Comparison of ENCODE assay signal across 15 cellular contexts in the genomic region with DNA sequence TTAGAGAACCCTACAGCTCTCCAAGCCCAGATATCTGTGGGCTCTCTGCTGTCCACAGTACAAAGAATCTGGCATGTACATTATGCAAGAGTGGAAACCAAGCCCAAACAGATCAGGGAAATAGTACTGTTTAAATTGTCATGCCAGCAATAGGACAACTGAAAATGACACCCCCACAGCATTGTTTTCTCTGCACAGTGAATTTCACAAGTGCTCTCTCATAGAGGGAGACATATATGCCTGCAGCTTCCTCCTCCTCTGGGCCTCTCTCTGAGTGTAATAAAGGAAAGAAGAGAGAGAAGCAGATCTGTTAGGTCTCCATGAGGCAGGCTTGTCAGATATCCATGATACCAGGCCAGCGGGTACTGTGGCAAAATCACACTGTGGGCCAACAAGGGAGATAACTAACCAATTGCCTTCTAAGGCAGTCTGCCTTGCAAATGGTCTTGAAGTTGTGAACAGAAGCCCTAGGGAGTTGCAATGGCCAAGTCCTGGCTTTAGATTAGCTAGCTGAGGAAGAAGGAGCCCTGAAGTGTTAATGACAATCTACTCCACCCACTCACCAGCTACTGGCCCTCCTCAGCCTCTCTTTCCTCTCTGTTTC. TPM values are rescaled to one million over a fixed set of nuclear protein-coding genes. Genes with fewer than 3 reads are reported as not detected.
DNase-seq lines count a peak whose midpoint lies in the region; ATAC-seq and TF ChIP-seq lines count a peak whose summit lies in the region.
"Had no signal": no experiment of that assay in that cellular context is flagged by ENCODE, and none has a peak within 500 bp of the region (broad histone marks: within the 10 kb centered on the region; RNA-seq: fewer than 3 reads in every experiment).

No MANE protein-coding gene starts in this region.

- intact Hi-C loops in left colon (cut with DNase I, micrococcal nuclease), result no loop called here

- 85% methylated on average over 1 of the region's 1 CpG for WGBS in liver

- H3K9ac ChIP-seq in liver (ENCODE audit: low read depth in 1 of 2, low read length in 2 of 2), result no peak overlapping the region

- POLR2A ChIA-PET in activated CD4-positive, alpha-beta memory T cell treated with anti-CD3 and anti-CD28 coated beads, Interleukin-2, amount 10 ng/mL, durations not matched to agents 7 days and 5 days (lab: Charles Lee), result no interaction called here

- no peaks in the 10 kb centered on the region for H3K79me2 ChIP-seq in osteoblast (ENCODE audit: insufficient read depth, low read length)

- no peak overlapping the region for H3K27ac ChIP-seq in liver (ENCODE audit: low read depth in 1 of 2, low read length in 2 of 2)
- no peak overlapping the region for H3K27ac ChIP-seq in osteoblast (ENCODE audit: low read depth, low read length)

- H3K36me3 ChIP-seq in liver (ENCODE audit: control insufficient read depth in 4 of 4, insufficient read depth in 3 of 4, low read depth in 1 of 4, low read length in 3 of 4), result no peaks in the 10 kb centered on the region
- no peaks in the 10 kb centered on the region for H3K36me3 ChIP-seq in osteoblast (ENCODE audit: insufficient read depth, low read length)

- no peak overlapping the region for H3K4me3 Mint-ChIP-seq in activated CD4-positive, alpha-beta memory T cell treated with anti-CD3 and anti-CD28 coated beads, Interleukin-2, amount 10 ng/mL, durations not matched to agents 7 days and 5 days
- H3K4me3 Mint-ChIP-seq: activated T-cell treated with anti-CD3 and anti-CD28 coated beads, Interleukin-2, amount 50 U/mL, for 72 hours; CD4-positive, alpha-beta memory T cell; HFFc6; IgD-negative memory B cell had no signal

- no peaks in the 10 kb centered on the region for H3K9me3 Mint-ChIP-seq in activated CD4-positive, alpha-beta memory T cell treated with anti-CD3 and anti-CD28 coated beads, Interleukin-2, amount 10 ng/mL, durations not matched to agents 7 days and 5 days
- H3K9me3 Mint-ChIP-seq: activated T-cell treated with anti-CD3 and anti-CD28 coated beads, Interleukin-2, amount 50 U/mL, for 72 hours; CD4-positive, alpha-beta memory T cell; HFFc6; IgD-negative memory B cell had no signal

- H3K36me3 Mint-ChIP-seq in activated CD4-positive, alpha-beta memory T cell treated with anti-CD3 and anti-CD28 coated beads, Interleukin-2, amount 10 ng/mL, durations not matched to agents 7 days and 5 days (ENCODE audit: low read depth), result no peaks in the 10 kb centered on the region
- H3K36me3 Mint-ChIP-seq: CD4-positive, alpha-beta memory T cell; IgD-negative memory B cell had no signal

- TF ChIP-seq CTCF in cardiac fibroblast (IDR thresholded peaks at IDR 0.05; ENCODE audit: low read depth, low read length), result no peak
- no peak for TF ChIP-seq CTCF in liver (IDR thresholded peaks at IDR 0.05; ENCODE audit: low read depth, low read length, missing input control)
- TF ChIP-seq CTCF in osteoblast (IDR thresholded peaks at IDR 0.05; ENCODE audit: extremely low read depth, low read depth, low read length), result no peak

- H3K27me3 Mint-ChIP-seq in activated CD4-positive, alpha-beta memory T cell treated with anti-CD3 and anti-CD28 coated beads, Interleukin-2, amount 10 ng/mL, durations not matched to agents 7 days and 5 days, result no peaks in the 10 kb centered on the region
- H3K27me3 Mint-ChIP-seq: CD4-positive, alpha-beta memory T cell; IgD-negative memory B cell had no signal

- H3K4me1 Mint-ChIP-seq in activated CD4-positive, alpha-beta memory T cell treated with anti-CD3 and anti-CD28 coated beads, Interleukin-2, amount 10 ng/mL, durations not matched to agents 7 days and 5 days, result no peaks in the 10 kb centered on the region
- H3K4me1 Mint-ChIP-seq: CD4-positive, alpha-beta memory T cell; IgD-negative memory B cell had no signal

- TF ChIP-seq RAD21 in liver (IDR thresholded peaks at IDR 0.05), result no peak

- H3K27me3 ChIP-seq in liver (ENCODE audit: control insufficient read depth in 4 of 4, insufficient read depth in 4 of 4, low read length in 3 of 4), result no peaks in the 10 kb centered on the region
- no peaks in the 10 kb centered on the region for H3K27me3 ChIP-seq in osteoblast (ENCODE audit: insufficient read depth, low read length)

- no peak overlapping the region for H2AFZ ChIP-seq in osteoblast (ENCODE audit: low read length)

- H3K4me2 ChIP-seq in osteoblast (ENCODE audit: insufficient read depth, low read length), result no peak overlapping the region

- DNase-seq in GM03348 (ENCODE audit: low spot score) (peak; percentile 21), MV-4-11 (lab: John Stamatoyannopoulos, UW) (peak; percentile 72), cardiac fibroblast (ENCODE audit: low read depth in 2 of 2) (peak; percentile 45 to 53), NCI-H446 treated with DMSO at 0.1 percent for 48 hours (lab: John Stamatoyannopoulos, UW) (no peak), left colon (no peak), osteoblast (ENCODE audit: insufficient read length, low spot score, missing footprints) (no peak)
- no peak for DNase-seq in activated CD4-positive, alpha-beta memory T cell treated with anti-CD3 and anti-CD28 coated beads, Interleukin-2, amount 10 ng/mL, durations not matched to agents 7 days and 5 days
- DNase-seq: activated CD4-positive, alpha-beta T cell treated with anti-CD3 and anti-CD28 coated beads for 1 hour; activated T-cell treated with anti-CD3 and anti-CD28 coated beads, Interleukin-2, amount 50 U/mL, for 72 hours; aorta; CD4-positive, alpha-beta memory T cell; HFFc6; SHP77 treated with DMSO at 0.1 percent for 48 hours had no signal

- peaks cover 0 to 3% (median 0%) of the 10 kb centered on the region in 4 donors for H3K4me1 ChIP-seq in liver (ENCODE audit: control insufficient read depth in 4 of 4, insufficient read depth in 4 of 4, low read length in 3 of 4)
- H3K4me1 ChIP-seq in osteoblast (ENCODE audit: insufficient read depth, low read length), result no peaks in the 10 kb centered on the region

- H4K20me1 ChIP-seq in osteoblast (ENCODE audit: insufficient read depth, low read length), result no peaks in the 10 kb centered on the region

- CTCF ChIA-PET in activated CD4-positive, alpha-beta memory T cell treated with anti-CD3 and anti-CD28 coated beads, Interleukin-2, amount 10 ng/mL, durations not matched to agents 7 days and 5 days (lab: Charles Lee), result no interaction called here

- H3K27ac Mint-ChIP-seq in activated CD4-positive, alpha-beta memory T cell treated with anti-CD3 and anti-CD28 coated beads, Interleukin-2, amount 10 ng/mL, durations not matched to agents 7 days and 5 days, result no peak overlapping the region
- H3K27ac Mint-ChIP-seq: activated T-cell treated with anti-CD3 and anti-CD28 coated beads, Interleukin-2, amount 50 U/mL, for 72 hours; HFFc6; IgD-negative memory B cell had no signal

- no peak for ATAC-seq in left colon
- ATAC-seq: activated T-cell treated with anti-CD3 and anti-CD28 coated beads, Interleukin-2, amount 50 U/mL, for 72 hours had no signal

- H3K4me3 ChIP-seq in cardiac fibroblast (replicated peaks in 1 of 2; ENCODE audit: low read depth in 2 of 2, low read length in 2 of 2) (no peak overlapping the region), liver (ENCODE audit: low read depth in 1 of 3, low read length in 3 of 3) (no peak overlapping the region), osteoblast (ENCODE audit: insufficient read depth, low read length) (no peak overlapping the region)

- H3K9me3 ChIP-seq in liver (ENCODE audit: control insufficient read depth in 4 of 4, low read length in 3 of 4) (no peaks in the 10 kb centered on the region), osteoblast (ENCODE audit: low read depth, low read length) (no peaks in the 10 kb centered on the region)

TF ChIP-seq in liver, 16 proteins besides CTCF, POLR2A, EP300 and RAD21:
- peak; percentile 30 to 40 for TF ChIP-seq HNF4A (conservative IDR thresholded peaks at IDR 0.05)
- TF ChIP-seq, protein P1, sequence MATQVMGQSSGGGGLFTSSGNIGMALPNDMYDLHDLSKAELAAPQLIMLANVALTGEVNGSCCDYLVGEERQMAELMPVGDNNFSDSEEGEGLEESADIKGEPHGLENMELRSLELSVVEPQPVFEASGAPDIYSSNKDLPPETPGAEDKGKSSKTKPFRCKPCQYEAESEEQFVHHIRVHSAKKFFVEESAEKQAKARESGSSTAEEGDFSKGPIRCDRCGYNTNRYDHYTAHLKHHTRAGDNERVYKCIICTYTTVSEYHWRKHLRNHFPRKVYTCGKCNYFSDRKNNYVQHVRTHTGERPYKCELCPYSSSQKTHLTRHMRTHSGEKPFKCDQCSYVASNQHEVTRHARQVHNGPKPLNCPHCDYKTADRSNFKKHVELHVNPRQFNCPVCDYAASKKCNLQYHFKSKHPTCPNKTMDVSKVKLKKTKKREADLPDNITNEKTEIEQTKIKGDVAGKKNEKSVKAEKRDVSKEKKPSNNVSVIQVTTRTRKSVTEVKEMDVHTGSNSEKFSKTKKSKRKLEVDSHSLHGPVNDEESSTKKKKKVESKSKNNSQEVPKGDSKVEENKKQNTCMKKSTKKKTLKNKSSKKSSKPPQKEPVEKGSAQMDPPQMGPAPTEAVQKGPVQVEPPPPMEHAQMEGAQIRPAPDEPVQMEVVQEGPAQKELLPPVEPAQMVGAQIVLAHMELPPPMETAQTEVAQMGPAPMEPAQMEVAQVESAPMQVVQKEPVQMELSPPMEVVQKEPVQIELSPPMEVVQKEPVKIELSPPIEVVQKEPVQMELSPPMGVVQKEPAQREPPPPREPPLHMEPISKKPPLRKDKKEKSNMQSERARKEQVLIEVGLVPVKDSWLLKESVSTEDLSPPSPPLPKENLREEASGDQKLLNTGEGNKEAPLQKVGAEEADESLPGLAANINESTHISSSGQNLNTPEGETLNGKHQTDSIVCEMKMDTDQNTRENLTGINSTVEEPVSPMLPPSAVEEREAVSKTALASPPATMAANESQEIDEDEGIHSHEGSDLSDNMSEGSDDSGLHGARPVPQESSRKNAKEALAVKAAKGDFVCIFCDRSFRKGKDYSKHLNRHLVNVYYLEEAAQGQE (IDR thresholded peaks at IDR 0.05), result peak; percentile 68
- TF ChIP-seq FOXA2 (IDR thresholded peaks at IDR 0.05), result no peak

RNA-seq across cellular contexts. Expression of gene JMY, which starts 54.4 kb away (rescaled TPM):
- 1 to 10 TPM; 8.6 to 9.7 TPM for total RNA-seq in liver
- 1 to 10 TPM; 2.4 to 3.8 TPM for polyA plus RNA-seq in liver
- 1 to 10 TPM; 8.5 to 9.0 TPM for total RNA-seq in activated CD4-positive, alpha-beta memory T cell treated with anti-CD3 and anti-CD28 coated beads, Interleukin-2, amount 10 ng/mL, durations not matched to agents 7 days and 5 days
- total RNA-seq in left colon, result 1 to 10 TPM; 4.5 to 9.2 TPM
- total RNA-seq in osteoblast, result 30.4 and 30.8 TPM in 2 replicates

Comparison
In these comparisons a context has a peak if more than half of its experiments do, and no peak if none do; other contexts are left out.
1. DNase-seq: peak in GM03348 (single experiment), MV-4-11 (single experiment) and cardiac fibroblast (2 of 2); none in activated CD4-positive, alpha-beta memory T cell treated with anti-CD3 and anti-CD28 coated beads, Interleukin-2, amount 10 ng/mL, durations not matched to agents 7 days and 5 days (single experiment), NCI-H446 treated with DMSO at 0.1 percent for 48 hours (single experiment), left colon (0 of 2) and osteoblast (single experiment).